ENCODE assay signal across 17 cellular contexts in genomic region chr18:27845897-27846296, GRCh38.
DNase-seq lines count a peak whose midpoint lies in the region; ATAC-seq, FAIRE-seq and TF ChIP-seq lines count a peak whose summit lies in the region.
"Had no signal": no experiment of that assay in that cellular context is flagged by ENCODE, and none has a peak within 500 bp of the region (broad histone marks: within the 10 kb centered on the region; RNA-seq: fewer than 3 reads in every experiment).

No MANE protein-coding gene starts in this region.

- no peaks in the 10 kb centered on the region for H3K9me2 ChIP-seq in Loucy (replicated peaks; ENCODE audit: low read depth, low read length)

- H3K9me3 ChIP-seq in DND-41 (ENCODE audit: insufficient read depth, low read length, severe bottlenecking): no peaks in the 10 kb centered on the region
- no peaks in the 10 kb centered on the region for H3K9me3 ChIP-seq in Loucy (ENCODE audit: insufficient read depth, low read depth, low read length)
- no peaks in the 10 kb centered on the region for H3K9me3 ChIP-seq in astrocyte (ENCODE audit: insufficient read depth, low read depth, low read length)
- H3K9me3 ChIP-seq: BLaER1 treated with 17β-estradiol and CSF1 and Interleukin-3, amounts not matched to agents 10 nM and 100 nM had no signal

- DNase-seq in DND-41 (peak; percentile 76), astrocyte (ENCODE audit: low read depth) (peak; percentile 58), iris pigment epithelial cell (ENCODE audit: low read depth) (peak; percentile 81), GM10266 (ENCODE audit: extremely low spot score) (no peak), H54 (ENCODE audit: insufficient read length, low spot score) (no peak), 8988T (no peak)
- no peak for DNase-seq in activated CD4-positive, alpha-beta T cell treated with anti-CD3 and anti-CD28 coated beads, Interleukin-2, amount 50 U/mL, for 4 hours
- DNase-seq: CD8-positive, alpha-beta memory T cell; DMS79 treated with DMSO at 0.1 percent for 48 hours; H7; NCI-H1092; NCI-H524 treated with DMSO at 0.1 percent for 48 hours had no signal

- TF ChIP-seq POLR2A in H54 (IDR thresholded peaks at IDR 0.05; ENCODE audit: low read depth, low read length): no peak

- no peaks in the 10 kb centered on the region for H4K20me1 ChIP-seq in DND-41 (ENCODE audit: insufficient read depth, low read length)
- no peaks in the 10 kb centered on the region for H4K20me1 ChIP-seq in Loucy (ENCODE audit: insufficient read depth, low read length, poor library complexity, severe bottlenecking)
- H4K20me1 ChIP-seq in astrocyte (ENCODE audit: insufficient read depth, low read length): no peaks in the 10 kb centered on the region
- H4K20me1 ChIP-seq: BLaER1 treated with 17β-estradiol and CSF1 and Interleukin-3, amounts not matched to agents 10 nM and 100 nM had no signal

- H3K9ac ChIP-seq in DND-41 (ENCODE audit: low read depth, low read length): no peak overlapping the region
- H3K9ac ChIP-seq in Loucy (ENCODE audit: low read depth, low read length, poor library complexity, severe bottlenecking): no peak overlapping the region
- H3K9ac ChIP-seq in astrocyte (ENCODE audit: low read length): no peak overlapping the region
- H3K9ac ChIP-seq: BLaER1 treated with 17β-estradiol and CSF1 and Interleukin-3, amounts not matched to agents 10 nM and 100 nM had no signal

- peaks cover 49% of the 10 kb centered on the region for H3K4me1 ChIP-seq in DND-41 (ENCODE audit: insufficient read depth, low read length)
- peaks cover 46% of the 10 kb centered on the region for H3K4me1 ChIP-seq in Loucy (ENCODE audit: insufficient read depth, low read length, poor library complexity, severe bottlenecking)
- peaks cover 20% of the 10 kb centered on the region for H3K4me1 ChIP-seq in astrocyte (ENCODE audit: insufficient read depth, low read length)
- H3K4me1 ChIP-seq: BLaER1 treated with 17β-estradiol and CSF1 and Interleukin-3, amounts not matched to agents 10 nM and 100 nM had no signal

- H3K4me1 Mint-ChIP-seq in astrocyte (ENCODE audit: low read depth, unreplicated experiment): peaks cover 26% of the 10 kb centered on the region
- H3K4me1 Mint-ChIP-seq: CD8-positive, alpha-beta memory T cell; IgD-negative memory B cell had no signal

- no peaks in the 10 kb centered on the region for H3K27me3 Mint-ChIP-seq in astrocyte (ENCODE audit: low read depth, unreplicated experiment)
- H3K27me3 Mint-ChIP-seq: CD8-positive, alpha-beta memory T cell; IgD-negative memory B cell had no signal

- peak overlapping the region; percentile 37 for H3K27ac Mint-ChIP-seq in astrocyte (ENCODE audit: unreplicated experiment)
- H3K27ac Mint-ChIP-seq: CD8-positive, alpha-beta memory T cell; IgD-negative memory B cell had no signal

- H2AFZ ChIP-seq in DND-41 (ENCODE audit: low read depth, low read length) (peak overlapping the region; percentile 22; the same call in 1 of the 2 replicates), Loucy (ENCODE audit: low read length) (no peak overlapping the region), astrocyte (ENCODE audit: low read depth, low read length) (no peak overlapping the region)

- FAIRE-seq in astrocyte (lab: Jason Lieb, UNC) (no peak), H54 (lab: Jason Lieb, UNC) (no peak)
- FAIRE-seq: A204.1, HTR-8/SVneo had no signal

- H3K27me3 ChIP-seq in DND-41 (ENCODE audit: insufficient read depth, low read length, poor library complexity) (no peaks in the 10 kb centered on the region), Loucy (ENCODE audit: insufficient read depth, low read length, poor library complexity, severe bottlenecking) (no peaks in the 10 kb centered on the region), astrocyte (ENCODE audit: insufficient read depth, low read length) (no peaks in the 10 kb centered on the region)
- H3K27me3 ChIP-seq: BLaER1 treated with 17β-estradiol and CSF1 and Interleukin-3, amounts not matched to agents 10 nM and 100 nM had no signal

- H3K4me2 ChIP-seq in DND-41 (ENCODE audit: insufficient read depth, low read length): peak overlapping the region; percentile 23; the same call in 1 of the 2 replicates
- peak overlapping the region; percentile 23 for H3K4me2 ChIP-seq in Loucy (ENCODE audit: low read depth, low read length, poor library complexity, severe bottlenecking)
- no peak overlapping the region for H3K4me2 ChIP-seq in astrocyte (ENCODE audit: low read length)
- H3K4me2 ChIP-seq: BLaER1 treated with 17β-estradiol and CSF1 and Interleukin-3, amounts not matched to agents 10 nM and 100 nM had no signal

- H3K79me2 ChIP-seq in DND-41 (ENCODE audit: insufficient read depth, low read length): no peaks in the 10 kb centered on the region
- no peaks in the 10 kb centered on the region for H3K79me2 ChIP-seq in Loucy (ENCODE audit: insufficient read depth, low read length)
- H3K79me2 ChIP-seq in astrocyte (ENCODE audit: insufficient read depth, low read length): no peaks in the 10 kb centered on the region

- H3K9me3 Mint-ChIP-seq in astrocyte (ENCODE audit: unreplicated experiment): no peaks in the 10 kb centered on the region

- no peaks in the 10 kb centered on the region for H3F3A ChIP-seq in Loucy (ENCODE audit: low read depth)

- H3K27ac ChIP-seq in DND-41 (ENCODE audit: low read length) (peak overlapping the region; percentile 88), astrocyte (ENCODE audit: low read depth, low read length) (no peak overlapping the region)
- H3K27ac ChIP-seq: BLaER1 treated with 17β-estradiol and CSF1 and Interleukin-3, amounts not matched to agents 10 nM and 100 nM had no signal

- H3K36me3 Mint-ChIP-seq in astrocyte (ENCODE audit: low read depth, unreplicated experiment): no peaks in the 10 kb centered on the region
- H3K36me3 Mint-ChIP-seq: CD8-positive, alpha-beta memory T cell; IgD-negative memory B cell had no signal

- peak; percentile 86 for ATAC-seq in DND-41 (ENCODE audit: insufficient read depth, low read depth)

- no peak overlapping the region for H3K4me3 ChIP-seq in DND-41 (ENCODE audit: low read depth in 1 of 2, low read length in 2 of 2)
- no peak overlapping the region for H3K4me3 ChIP-seq in Loucy (ENCODE audit: low read length, poor library complexity, severe bottlenecking)
- no peak overlapping the region for H3K4me3 ChIP-seq in astrocyte (ENCODE audit: insufficient read depth, low read depth, low read length)
- H3K4me3 ChIP-seq: BLaER1 treated with 17β-estradiol and CSF1 and Interleukin-3, amounts not matched to agents 10 nM and 100 nM had no signal

- no peaks in the 10 kb centered on the region for H3K36me3 ChIP-seq in DND-41 (ENCODE audit: insufficient read depth, low read length)
- H3K36me3 ChIP-seq in Loucy (ENCODE audit: insufficient read depth, low read length): no peaks in the 10 kb centered on the region
- no peaks in the 10 kb centered on the region for H3K36me3 ChIP-seq in astrocyte (ENCODE audit: insufficient read depth, low read length)
- H3K36me3 ChIP-seq: BLaER1 treated with 17β-estradiol and CSF1 and Interleukin-3, amounts not matched to agents 10 nM and 100 nM had no signal

- H3K4me3 Mint-ChIP-seq in astrocyte (ENCODE audit: unreplicated experiment): peak overlapping the region; percentile 40
- H3K4me3 Mint-ChIP-seq: CD8-positive, alpha-beta memory T cell; IgD-negative memory B cell had no signal

- TF ChIP-seq CTCF in DND-41 (IDR thresholded peaks at IDR 0.05; ENCODE audit: borderline replicate concordance, extremely low read depth, low read length, poor library complexity, severe bottlenecking) (no peak), Loucy (conservative IDR thresholded peaks at IDR 0.05; ENCODE audit: low read length) (no peak), astrocyte (IDR thresholded peaks at IDR 0.05; ENCODE audit: insufficient read depth, low read depth, low read length) (no peak), GM10266 (IDR thresholded peaks at IDR 0.05; ENCODE audit: control insufficient read depth, insufficient read depth, low read depth, missing control alignments) (no peak)

Comparison
In these comparisons a context has a peak if more than half of its experiments do, and no peak if none do; other contexts are left out.
1. DNase-seq: peak in DND-41 (single experiment), astrocyte (single experiment) and iris pigment epithelial cell (single experiment); none in activated CD4-positive, alpha-beta T cell treated with anti-CD3 and anti-CD28 coated beads, Interleukin-2, amount 50 U/mL, for 4 hours (0 of 2), GM10266 (single experiment), H54 (single experiment) and 8988T (single experiment).